Comparison of ENCODE assay signal across 10 cellular contexts in the genomic region with DNA sequence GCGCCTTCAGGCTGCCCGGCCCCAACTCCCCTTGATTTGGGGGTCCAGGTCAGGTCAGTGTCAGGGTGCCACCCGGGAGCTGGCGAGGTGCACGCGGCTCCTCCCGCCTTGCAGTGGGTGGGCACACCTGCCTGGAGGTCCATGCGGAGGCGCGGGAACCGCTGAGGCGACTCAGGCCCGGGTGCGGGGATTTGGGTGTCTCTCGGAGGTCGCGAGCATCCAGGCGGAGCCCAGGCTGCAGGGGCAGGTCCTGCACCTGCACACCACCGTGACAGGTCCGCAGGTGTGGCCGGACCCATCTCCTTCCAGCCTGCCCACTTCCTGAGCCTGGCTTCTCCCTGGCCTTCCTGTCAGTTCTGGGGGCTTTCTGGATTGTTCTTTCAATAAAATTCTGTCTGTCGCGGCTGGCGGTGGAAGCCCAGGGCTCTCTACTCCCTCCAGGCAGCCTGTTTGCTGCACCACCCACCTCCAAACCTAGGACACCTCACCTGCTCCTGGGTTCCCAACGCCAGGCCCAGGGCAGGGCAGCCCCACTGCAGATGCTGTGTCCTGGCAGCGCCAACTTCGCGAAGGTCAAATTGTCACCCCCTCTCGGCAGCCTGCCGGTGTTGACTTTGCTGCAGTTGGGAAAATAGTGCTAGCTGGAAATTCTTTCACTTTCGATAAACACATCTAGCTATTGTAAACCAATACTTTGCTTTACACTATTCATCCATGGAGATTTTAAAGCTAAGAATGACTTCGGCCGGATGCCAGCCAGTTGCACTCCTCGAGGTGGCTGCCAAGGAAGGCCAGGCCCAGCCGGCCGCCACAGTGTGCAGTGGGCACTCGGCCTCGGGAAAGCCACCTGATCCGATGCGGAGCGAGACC. TPM values are rescaled to one million over a fixed set of nuclear protein-coding genes. Genes with fewer than 3 reads are reported as not detected.
DNase-seq lines count a peak whose midpoint lies in the region; ATAC-seq, FAIRE-seq and TF ChIP-seq lines count a peak whose summit lies in the region.
"Had no signal": no experiment of that assay in that cellular context is flagged by ENCODE, and none has a peak within 500 bp of the region (broad histone marks: within the 10 kb centered on the region; RNA-seq: fewer than 3 reads in every experiment).

No MANE protein-coding gene starts in this region.

- peak overlapping the region; percentile 63 for H3K27ac Mint-ChIP-seq in MCF 10A (ENCODE audit: low read depth, unreplicated experiment)
- peak overlapping the region; percentile 68 for H3K27ac Mint-ChIP-seq in stimulated activated effector memory CD8-positive, alpha-beta T cell treated with anti-CD3 and anti-CD28 coated beads, Interleukin-12 subunit alpha, Interleukin-12 subunit beta, amount 100 ng/mL, for 72 hours
- H3K27ac Mint-ChIP-seq in stimulated activated memory B cell treated with anti-CD40 and anti-IgM and Interleukin-4, amounts not matched to agents 10 μg/mL and 1 μg/mL and 100 μg/mL, for 72 hours, result no peak overlapping the region

- H3K27ac ChIP-seq in IMR-90 (ENCODE audit: insufficient read depth, low read length) (peak overlapping the region; percentile 48; the same call in 1 of the 2 replicates), kidney (ENCODE audit: low read depth in 2 of 2, low read length in 2 of 2) (peak overlapping the region in 1 of 2 donors; percentile 7)

- H3K27me3 ChIP-seq in IMR-90 (ENCODE audit: control insufficient read depth, insufficient read depth, low read length), result peaks cover 8% of the 10 kb centered on the region; the same call in 1 of the 2 replicates

- peak overlapping the region; percentile 52; the same call in 1 of the 2 replicates for H3K4ac ChIP-seq in IMR-90 (ENCODE audit: low read depth, low read length)

- H3K14ac ChIP-seq in IMR-90 (replicated peaks; ENCODE audit: low read depth, low read length), result peak overlapping the region; percentile 70; the same call in 1 of the 2 replicates

- peak overlapping the region; percentile 74 for H3K4me2 ChIP-seq in IMR-90 (ENCODE audit: low read depth, low read length)

- H3K4me3 ChIP-seq in IMR-90 (ENCODE audit: insufficient read depth, low read depth, low read length) (peak overlapping the region; percentile 12; the same call in 1 of the 2 replicates), kidney (ENCODE audit: low read length in 2 of 2) (peak overlapping the region in 1 of 2 donors; percentile 37)

- H3K4me1 ChIP-seq in IMR-90 (ENCODE audit: control insufficient read depth, insufficient read depth, low read length) (peaks cover 28% of the 10 kb centered on the region), kidney (ENCODE audit: control insufficient read depth in 1 of 2, insufficient read depth in 1 of 2, low read depth in 1 of 2, low read length in 2 of 2) (peaks cover 0 to 8% of the 10 kb centered on the region in 2 donors)

- H4K5ac ChIP-seq in IMR-90 (ENCODE audit: low read depth, low read length), result peak overlapping the region; percentile 64

- CTCF ChIA-PET in IMR-90 (lab: Yijun Ruan, JAX) (interaction anchor here (1.5 kb wide), 1 partner anchor 14 kb away, joined by 3 read pairs; no protein-coding TSS in a partner anchor), MCF 10A (lab: Yijun Ruan, JAX) (interaction anchor here (0.6 kb wide), 1 partner anchor 1120 kb away, joined by 3 read pairs; no protein-coding TSS in a partner anchor)

- no peak overlapping the region for H2BK15ac ChIP-seq in IMR-90 (ENCODE audit: low read depth, low read length)

- H3K36me3 ChIP-seq in IMR-90 (ENCODE audit: control insufficient read depth, insufficient read depth, low read length) (no peaks in the 10 kb centered on the region), kidney (ENCODE audit: control insufficient read depth in 1 of 2, insufficient read depth in 2 of 2, low read length in 2 of 2) (no peaks in the 10 kb centered on the region)

- H2AK5ac ChIP-seq in IMR-90 (ENCODE audit: low read depth, low read length), result peak overlapping the region; percentile 17; the same call in 1 of the 2 replicates

- H3K4me3 Mint-ChIP-seq in MCF 10A (ENCODE audit: unreplicated experiment), result no peak overlapping the region
- H3K4me3 Mint-ChIP-seq in stimulated activated effector memory CD8-positive, alpha-beta T cell treated with anti-CD3 and anti-CD28 coated beads, Interleukin-12 subunit alpha, Interleukin-12 subunit beta, amount 100 ng/mL, for 72 hours, result no peak overlapping the region
- no peak overlapping the region for H3K4me3 Mint-ChIP-seq in stimulated activated memory B cell treated with anti-CD40 and anti-IgM and Interleukin-4, amounts not matched to agents 10 μg/mL and 1 μg/mL and 100 μg/mL, for 72 hours

- TF ChIP-seq CTCF in IMR-90 (conservative IDR thresholded peaks at IDR 0.05; ENCODE audit: low read depth, low read length) (no peak), MCF 10A (IDR thresholded peaks at IDR 0.05; ENCODE audit: unreplicated experiment) (no peak), kidney (IDR thresholded peaks at IDR 0.05; ENCODE audit: borderline replicate concordance, extremely low read depth, insufficient read depth) (no peak)

- intact Hi-C loops in IMR-90 (cut with micrococcal nuclease) (no loop called here), MCF 10A (cut with micrococcal nuclease) (no loop called here), kidney (cut with DNase I) (no loop called here)

- in situ Hi-C loops in IMR-90 (cut with MboI; ENCODE audit: low sequenced_read_pairs), result no loop called here

- peak overlapping the region; percentile 45; the same call in 1 of the 2 replicates for H3K9ac ChIP-seq in IMR-90 (ENCODE audit: low read depth, low read length)
- H3K9ac ChIP-seq in kidney (ENCODE audit: low read length in 2 of 2), result no peak overlapping the region

- no peak overlapping the region for H3K23ac ChIP-seq in IMR-90 (ENCODE audit: low read depth, low read length)

- 61% methylated on average over 15 of the region's 41 CpGs; no CpG with 5 or more reads in 1 of the 2 experiments for WGBS in IMR-90 (ENCODE audit: extremely low coverage in 2 of 2, insufficient read length in 1 of 2), 2 experiments

- BruUV-seq in IMR-90 (replicated peaks; lab: Mats Ljungman, UMichigan) (no TSS peak), MCF 10A (replicated peaks; lab: Mats Ljungman, UMichigan) (no TSS peak)

- 0 out of 2 replicates have a peak, but pooled peaks cover 2% of the 10 kb centered on the region for H3K9me3 ChIP-seq in IMR-90 (ENCODE audit: control insufficient read depth, insufficient read depth, low read length)
- H3K9me3 ChIP-seq in kidney (ENCODE audit: control insufficient read depth in 1 of 2, low read length in 2 of 2), result no peaks in the 10 kb centered on the region

- H2BK20ac ChIP-seq in IMR-90 (ENCODE audit: low read depth, low read length), result peak overlapping the region; percentile 52; the same call in 1 of the 2 replicates

- H3K4me1 Mint-ChIP-seq in MCF 10A (ENCODE audit: insufficient read depth, unreplicated experiment), result peaks cover 7% of the 10 kb centered on the region
- peaks cover 23% of the 10 kb centered on the region for H3K4me1 Mint-ChIP-seq in stimulated activated effector memory CD8-positive, alpha-beta T cell treated with anti-CD3 and anti-CD28 coated beads, Interleukin-12 subunit alpha, Interleukin-12 subunit beta, amount 100 ng/mL, for 72 hours
- H3K4me1 Mint-ChIP-seq in stimulated activated memory B cell treated with anti-CD40 and anti-IgM and Interleukin-4, amounts not matched to agents 10 μg/mL and 1 μg/mL and 100 μg/mL, for 72 hours, result peaks cover 12% of the 10 kb centered on the region

- H2BK5ac ChIP-seq in IMR-90 (ENCODE audit: low read depth, low read length, poor library complexity, severe bottlenecking), result peak overlapping the region; percentile 53

- DNase-seq in IMR-90 (no peak), MCF 10A (ENCODE audit: unreplicated experiment) (no peak), kidney (peak; percentile 81), NCI-H1417 (lab: John Stamatoyannopoulos, UW) (no peak)
- no peak for DNase-seq in stimulated activated effector memory CD8-positive, alpha-beta T cell treated with anti-CD3 and anti-CD28 coated beads, Interleukin-12 subunit alpha, Interleukin-12 subunit beta, amount 100 ng/mL, for 72 hours (ENCODE audit: low spot score in 2 of 2)
- no peak for DNase-seq in stimulated activated CD4-positive, alpha-beta T cell treated with anti-CD3 and anti-CD28 coated beads, Interleukin-15, amount 100 ng/mL, for 24 hours
- DNase-seq: effector memory CD4-positive, alpha-beta T cell had no signal

- H3K9me1 ChIP-seq in IMR-90 (ENCODE audit: insufficient read depth, low read length), result peaks cover 17% of the 10 kb centered on the region

- H3K9me3 Mint-ChIP-seq in MCF 10A (ENCODE audit: unreplicated experiment), result no peaks in the 10 kb centered on the region
- no peaks in the 10 kb centered on the region for H3K9me3 Mint-ChIP-seq in stimulated activated effector memory CD8-positive, alpha-beta T cell treated with anti-CD3 and anti-CD28 coated beads, Interleukin-12 subunit alpha, Interleukin-12 subunit beta, amount 100 ng/mL, for 72 hours
- peaks cover 8% of the 10 kb centered on the region for H3K9me3 Mint-ChIP-seq in stimulated activated memory B cell treated with anti-CD40 and anti-IgM and Interleukin-4, amounts not matched to agents 10 μg/mL and 1 μg/mL and 100 μg/mL, for 72 hours

- peaks cover 5% of the 10 kb centered on the region for H4K20me1 ChIP-seq in IMR-90 (ENCODE audit: insufficient read depth, low read length)

- peak overlapping the region; percentile 87 for H2BK120ac ChIP-seq in IMR-90 (ENCODE audit: low read depth, low read length)

- POLR2A ChIA-PET in IMR-90 (lab: Charles Lee; ENCODE audit: unreplicated experiment), result no interaction called here
- POLR2A ChIA-PET in MCF 10A (lab: Yijun Ruan, JAX), result interaction anchor here (0.6 kb wide), 1 partner anchor 14 kb away, joined by 3 read pairs; no protein-coding TSS in a partner anchor

- peaks cover 12% of the 10 kb centered on the region for H3K27me3 Mint-ChIP-seq in MCF 10A (ENCODE audit: insufficient read depth, unreplicated experiment)
- peaks cover 75% of the 10 kb centered on the region for H3K27me3 Mint-ChIP-seq in stimulated activated memory B cell treated with anti-CD40 and anti-IgM and Interleukin-4, amounts not matched to agents 10 μg/mL and 1 μg/mL and 100 μg/mL, for 72 hours

- peak overlapping the region; percentile 61; the same call in 1 of the 2 replicates for H3K18ac ChIP-seq in IMR-90 (ENCODE audit: low read depth, low read length)

- dilution Hi-C loops in IMR-90 (cut with HindIII; ENCODE audit: low sequenced_read_pairs, unreplicated experiment), result no loop called here

- H3K79me1 ChIP-seq in IMR-90 (ENCODE audit: low read depth in 1 of 2, low read length in 2 of 2), result no peaks in the 10 kb centered on the region; a peak in 1 of 4 replicates

- TF ChIP-seq POLR2A in IMR-90 (IDR thresholded peaks at IDR 0.05; ENCODE audit: low read depth, low read length), result no peak

- peak overlapping the region; percentile 40 to 45; a peak in 1 of 4 replicates for H4K8ac ChIP-seq in IMR-90 (ENCODE audit: low read depth in 2 of 2, low read length in 2 of 2)

- no peak for FAIRE-seq in kidney (lab: Jason Lieb, UNC)

- no peaks in the 10 kb centered on the region for H3K36me3 Mint-ChIP-seq in MCF 10A (ENCODE audit: insufficient read depth, unreplicated experiment)
- peaks cover 6% of the 10 kb centered on the region for H3K36me3 Mint-ChIP-seq in stimulated activated effector memory CD8-positive, alpha-beta T cell treated with anti-CD3 and anti-CD28 coated beads, Interleukin-12 subunit alpha, Interleukin-12 subunit beta, amount 100 ng/mL, for 72 hours
- no peaks in the 10 kb centered on the region for H3K36me3 Mint-ChIP-seq in stimulated activated memory B cell treated with anti-CD40 and anti-IgM and Interleukin-4, amounts not matched to agents 10 μg/mL and 1 μg/mL and 100 μg/mL, for 72 hours

- no peak for TF ChIP-seq RAD21 in IMR-90 (IDR thresholded peaks at IDR 0.05; ENCODE audit: low read length)

- ATAC-seq in IMR-90 (ENCODE audit: low read depth), result no peak
- ATAC-seq in stimulated activated effector memory CD8-positive, alpha-beta T cell treated with anti-CD3 and anti-CD28 coated beads, Interleukin-12 subunit alpha, Interleukin-12 subunit beta, amount 100 ng/mL, for 72 hours, result no peak
- ATAC-seq in stimulated activated memory B cell treated with anti-CD40 and anti-IgM and Interleukin-4, amounts not matched to agents 10 μg/mL and 1 μg/mL and 100 μg/mL, for 72 hours, result no peak
- ATAC-seq in GM21737 (IDR thresholded peaks at IDR 0.05; ENCODE audit: unreplicated experiment), result no peak

- H2AK9ac ChIP-seq in IMR-90 (replicated peaks; ENCODE audit: low read depth, low read length, poor library complexity), result peak overlapping the region; percentile 97

- H4K91ac ChIP-seq in IMR-90 (ENCODE audit: insufficient read depth, low read depth, low read length), result peak overlapping the region; percentile 78

- peak overlapping the region; percentile 91 for H2AFZ ChIP-seq in IMR-90 (replicated peaks; ENCODE audit: low read length, poor library complexity)

- H3K56ac ChIP-seq in IMR-90 (ENCODE audit: extremely low read depth, insufficient read depth, low read length), result no peak overlapping the region

RNA-seq across cellular contexts. Expression of a gene that starts 35.9 kb away (rescaled TPM):
- total RNA-seq in IMR-90 (2012; rRNA removed) (43.3 and 49.3 TPM in 2 replicates), MCF 10A (2022) (33.5 and 33.6 TPM in 2 replicates), kidney (25.5 TPM)
- polyA plus RNA-seq in IMR-90 (2012; rRNA removed) (78.8 and 87.3 TPM in 2 replicates), kidney (ENCODE audit: insufficient read depth, low read depth, low replicate concordance) (22.0 TPM)
- polyA plus RNA-seq in IMR-90 (2012; cell fraction: cytosol; rRNA removed), result 35.7 and 111 TPM in 2 replicates
- 65.7 and 165 TPM in 2 replicates for polyA plus RNA-seq in IMR-90 (2012; cell fraction: nucleus; rRNA removed; ENCODE audit: low replicate concordance)

RNA-seq across cellular contexts. Expression of a gene that starts 54.1 kb away (rescaled TPM):
- total RNA-seq in IMR-90 (2012; rRNA removed) (not detected in 2 replicates), MCF 10A (2022) (0.10 and 0.16 TPM in 2 replicates), kidney (2.9 TPM)
- polyA plus RNA-seq in IMR-90 (2012; rRNA removed) (0.09 and 0.13 TPM in 2 replicates), kidney (ENCODE audit: insufficient read depth, low read depth, low replicate concordance) (10.2 TPM)
- polyA plus RNA-seq in IMR-90 (2012; cell fraction: cytosol; rRNA removed), result 0.03 and 0.05 TPM in 2 replicates
- polyA plus RNA-seq in IMR-90 (2012; cell fraction: nucleus; rRNA removed; ENCODE audit: low replicate concordance), result 0.24 and 0.40 TPM in 2 replicates
- total RNA-seq: activated CD8-positive, alpha-beta memory T cell treated with anti-CD3 and anti-CD28 coated beads for 36 hours had no signal
